Comparison of ENCODE assay signal across 11 cellular contexts in genomic region chr16:85602831-85603755, GRCh38. TPM values are rescaled to one million over a fixed set of nuclear protein-coding genes. Genes with fewer than 3 reads are reported as not detected.
DNase-seq lines count a peak whose midpoint lies in the region; ATAC-seq lines count a peak whose summit lies in the region.
"Had no signal": no experiment of that assay in that cellular context is flagged by ENCODE, and none has a peak within 500 bp of the region (broad histone marks: within the 10 kb centered on the region; RNA-seq: fewer than 3 reads in every experiment).

No MANE protein-coding gene starts in this region.

- H3K4me1 Mint-ChIP-seq in stimulated activated memory B cell treated with anti-CD40 and anti-IgM and Interleukin-4, amounts not matched to agents 10 μg/mL and 1 μg/mL and 100 μg/mL, for 72 hours = peaks cover 77% of the 10 kb centered on the region
- H3K4me1 Mint-ChIP-seq in activated naive CD8-positive, alpha-beta T cell treated with anti-CD3 and anti-CD28 coated beads for 36 hours = peaks cover 14% of the 10 kb centered on the region

- no peaks in the 10 kb centered on the region for H3K27me3 Mint-ChIP-seq in stimulated activated memory B cell treated with anti-CD40 and anti-IgM and Interleukin-4, amounts not matched to agents 10 μg/mL and 1 μg/mL and 100 μg/mL, for 72 hours
- H3K27me3 Mint-ChIP-seq in activated naive CD8-positive, alpha-beta T cell treated with anti-CD3 and anti-CD28 coated beads for 36 hours = no peaks in the 10 kb centered on the region

- no peaks in the 10 kb centered on the region for H3K9me3 Mint-ChIP-seq in stimulated activated memory B cell treated with anti-CD40 and anti-IgM and Interleukin-4, amounts not matched to agents 10 μg/mL and 1 μg/mL and 100 μg/mL, for 72 hours
- H3K9me3 Mint-ChIP-seq in activated naive CD8-positive, alpha-beta T cell treated with anti-CD3 and anti-CD28 coated beads for 36 hours = no peaks in the 10 kb centered on the region

- H3K4me3 Mint-ChIP-seq in stimulated activated memory B cell treated with anti-CD40 and anti-IgM and Interleukin-4, amounts not matched to agents 10 μg/mL and 1 μg/mL and 100 μg/mL, for 72 hours = no peak overlapping the region
- H3K4me3 Mint-ChIP-seq in activated naive CD8-positive, alpha-beta T cell treated with anti-CD3 and anti-CD28 coated beads for 36 hours = no peak overlapping the region

- DNase-seq in NCI-H1417 (lab: John Stamatoyannopoulos, UW) (peak; percentile 4 to 90 (median 73)), NCI-H1417 treated with DMSO at 0.1 percent for 48 hours (lab: John Stamatoyannopoulos, UW) (no peak), NCI-H146 (lab: John Stamatoyannopoulos, UW) (peak; percentile 87), epidermal melanocyte (ENCODE audit: insufficient read length, low spot score) (peak; percentile 81), NCI-H1930 (lab: John Stamatoyannopoulos, UW) (no peak)
- DNase-seq in activated naive CD8-positive, alpha-beta T cell treated with anti-CD3 and anti-CD28 coated beads for 36 hours = no peak
- DNase-seq in activated effector memory CD4-positive, alpha-beta T cell treated with anti-CD3 and anti-CD28 coated beads, Interleukin-2, amount 50 U/mL, for 16 hours = no peak
- DNase-seq: activated T-cell treated with anti-CD3 and anti-CD28 coated beads, Interleukin-2, amount 50 U/mL, for 1 hour; NCI-H526 treated with DMSO at 0.1 percent for 48 hours; T1000 had no signal

- H3K27ac Mint-ChIP-seq in stimulated activated memory B cell treated with anti-CD40 and anti-IgM and Interleukin-4, amounts not matched to agents 10 μg/mL and 1 μg/mL and 100 μg/mL, for 72 hours = peak overlapping the region; percentile 64
- no peak overlapping the region for H3K27ac Mint-ChIP-seq in activated naive CD8-positive, alpha-beta T cell treated with anti-CD3 and anti-CD28 coated beads for 36 hours

- H3K36me3 Mint-ChIP-seq in stimulated activated memory B cell treated with anti-CD40 and anti-IgM and Interleukin-4, amounts not matched to agents 10 μg/mL and 1 μg/mL and 100 μg/mL, for 72 hours = no peaks in the 10 kb centered on the region
- no peaks in the 10 kb centered on the region for H3K36me3 Mint-ChIP-seq in activated naive CD8-positive, alpha-beta T cell treated with anti-CD3 and anti-CD28 coated beads for 36 hours

- no peak for ATAC-seq in stimulated activated memory B cell treated with anti-CD40 and anti-IgM and Interleukin-4, amounts not matched to agents 10 μg/mL and 1 μg/mL and 100 μg/mL, for 72 hours

RNA-seq across cellular contexts. Expression of gene GSE1, which starts 10.0 kb away (rescaled TPM):
- 10 to 100 TPM; 25.1 to 27.6 TPM for total RNA-seq in activated naive CD8-positive, alpha-beta T cell treated with anti-CD3 and anti-CD28 coated beads for 36 hours

Comparison
In these comparisons a context has a peak if more than half of its experiments do, and no peak if none do; other contexts are left out.
1. DNase-seq: peak in NCI-H1417 (3 of 3), NCI-H146 (single experiment) and epidermal melanocyte (single experiment); none in NCI-H1417 treated with DMSO at 0.1 percent for 48 hours (single experiment), activated naive CD8-positive, alpha-beta T cell treated with anti-CD3 and anti-CD28 coated beads for 36 hours (single experiment), activated effector memory CD4-positive, alpha-beta T cell treated with anti-CD3 and anti-CD28 coated beads, Interleukin-2, amount 50 U/mL, for 16 hours (single experiment) and NCI-H1930 (0 of 2).